In the genomic region with DNA sequence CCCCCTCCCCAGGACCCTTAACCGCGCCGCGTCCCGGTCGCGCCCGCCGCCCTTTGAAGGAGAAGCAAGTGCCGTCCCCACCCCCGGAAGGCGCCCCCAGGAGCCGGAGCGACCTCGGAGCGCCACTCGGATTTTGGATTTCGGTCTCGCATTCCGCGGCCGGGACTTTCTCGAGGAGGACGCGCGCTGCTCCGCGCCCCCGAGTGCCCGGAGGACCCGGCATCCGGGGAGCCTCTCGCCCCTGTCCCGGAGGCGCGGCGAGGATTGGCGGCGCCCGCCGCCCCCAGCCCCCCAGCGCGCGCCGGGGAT, we compare ENCODE assay signal across 8 cellular contexts. TPM values are rescaled to one million over a fixed set of nuclear protein-coding genes. Genes with fewer than 3 reads are reported as not detected.
DNase-seq lines count a peak whose midpoint lies in the region; ATAC-seq and TF ChIP-seq lines count a peak whose summit lies in the region.

No MANE protein-coding gene starts in this region.

- H3K4me3 Mint-ChIP-seq in Calu3 (ENCODE audit: low read depth, unreplicated experiment), result peak overlapping the region; percentile 70

- H3K9me3 ChIP-seq in Panc1 (ENCODE audit: control insufficient read depth, insufficient read depth, low read depth, low read length), result no peaks in the 10 kb centered on the region
- no peaks in the 10 kb centered on the region for H3K9me3 ChIP-seq in ovary

- H3K27me3 ChIP-seq in Panc1 (ENCODE audit: control insufficient read depth, insufficient read depth, low read length) (no peaks in the 10 kb centered on the region), ovary (no peaks in the 10 kb centered on the region)

- BruUV-seq in Calu3 (replicated peaks; lab: Mats Ljungman, UMichigan) (TSS peak; percentile 15), Panc1 (replicated peaks; lab: Mats Ljungman, UMichigan) (TSS peak; percentile 68)

- H3K27ac ChIP-seq in Panc1 (ENCODE audit: low read length) (peak overlapping the region; percentile 63; the same call in 1 of the 2 replicates), epithelial cell of prostate (peak overlapping the region; percentile 99), ovary (peak overlapping the region; percentile 87 to 89)

- 0 to 1% (median 0%) methylated on average over 16 to 45 of the region's 45 CpGs for WGBS in ovary, 3 donors

- H3K4me1 Mint-ChIP-seq in Calu3 (ENCODE audit: low read depth, unreplicated experiment), result no peaks in the 10 kb centered on the region

- in situ Hi-C loops in Panc1 (cut with HindIII; ENCODE audit: low pct_unique_long_range_greater_than_20kb, low sequenced_read_pairs) (no loop called here), G401 (cut with HindIII; ENCODE audit: low sequenced_read_pairs) (no loop called here)

- CTCF ChIA-PET in Calu3 (lab: Charles Lee) (no interaction called here), Panc1 (lab: Charles Lee) (no interaction called here)

- H3K36me3 ChIP-seq in Panc1 (ENCODE audit: control insufficient read depth, insufficient read depth, low read length), result peaks cover 5% of the 10 kb centered on the region
- no peaks in the 10 kb centered on the region for H3K36me3 ChIP-seq in ovary

- peak; percentile 90 for TF ChIP-seq POLR2A in ovary (IDR thresholded peaks at IDR 0.05)

- H3K27me3 Mint-ChIP-seq in Calu3 (ENCODE audit: unreplicated experiment), result no peaks in the 10 kb centered on the region

- TF ChIP-seq CTCF in Calu3 (IDR thresholded peaks at IDR 0.05; ENCODE audit: unreplicated experiment) (no peak), Panc1 (IDR thresholded peaks at IDR 0.05) (no peak), ovary (IDR thresholded peaks at IDR 0.05) (no peak)

- peaks cover 62% of the 10 kb centered on the region for H3K36me3 Mint-ChIP-seq in Calu3 (ENCODE audit: insufficient read depth, unreplicated experiment)

- H3K27ac Mint-ChIP-seq in Calu3 (ENCODE audit: unreplicated experiment), result no peak overlapping the region

- intact Hi-C loops in Calu3 (cut with micrococcal nuclease; ENCODE audit: unreplicated experiment), result no loop called here
- intact Hi-C loops in Panc1 (cut with micrococcal nuclease; ENCODE audit: unreplicated experiment), result no loop called here
- intact Hi-C loops in ovary (cut with DNase I), result loop anchor here in 1 of 4 donors (10.0 kb wide), 2 partner anchors 225 to 795 kb away; a partner anchor contains a TSS

- peak overlapping the region; percentile 51 to 59 for H3K4me3 ChIP-seq in Panc1 (ENCODE audit: low read depth in 2 of 2, low read length in 2 of 2)
- peak overlapping the region; percentile 65 for H3K4me3 ChIP-seq in ovary

- no peak for DNase-seq in Calu3
- no peak for DNase-seq in Panc1 (ENCODE audit: low read depth, low spot score)
- no peak for DNase-seq in epithelial cell of prostate (ENCODE audit: low read depth, low spot score)
- no peak for DNase-seq in ovary
- no peak for DNase-seq in G401 (ENCODE audit: low spot score)
- DNase-seq in NCI-H1930 (lab: John Stamatoyannopoulos, UW), result no peak
- no peak for DNase-seq in NCI-H446 treated with DMSO at 0.1 percent for 48 hours (lab: John Stamatoyannopoulos, UW)

- H3K9me3 Mint-ChIP-seq in Calu3 (ENCODE audit: low read depth, unreplicated experiment), result no peaks in the 10 kb centered on the region

- ATAC-seq in Panc1 (no peak), HG03108 (IDR thresholded peaks at IDR 0.05; ENCODE audit: unreplicated experiment) (no peak)

- TF ChIP-seq EP300 in ovary (IDR thresholded peaks at IDR 0.05), result no peak

- H3K4me1 ChIP-seq in Panc1 (ENCODE audit: control insufficient read depth, insufficient read depth, low read length) (peaks cover 27% of the 10 kb centered on the region), ovary (ENCODE audit: insufficient read depth) (peaks cover 29% of the 10 kb centered on the region)

- POLR2A ChIA-PET in Panc1 (lab: Charles Lee), result no interaction called here

RNA-seq across cellular contexts. Expression of a gene that starts 1.6 kb away (rescaled TPM):
- total RNA-seq in Calu3 (2022) (61.8 and 72.4 TPM in 2 replicates), Panc1 (2021; ENCODE audit: unreplicated experiment) (118 TPM), ovary (100 to 1,000 TPM in 5 of 7 donors, 10 to 100 TPM in 2; 44.9 to 261 (median 107) TPM)
- 76.9 TPM for polyA plus RNA-seq in Panc1 (2012; ENCODE audit: insufficient read length)
- 10 to 100 TPM; 10.1 to 26.7 TPM for polyA plus RNA-seq in ovary
- 14.0 and 17.5 TPM in 2 replicates for total RNA-seq in G401 (2014; rRNA removed; shearing (Covaris generic))

RNA-seq across cellular contexts. Expression of a gene that starts 8.4 kb away (rescaled TPM):
- 86.6 and 91.8 TPM in 2 replicates for total RNA-seq in Calu3 (2022)
- total RNA-seq in Panc1 (2021; ENCODE audit: unreplicated experiment), result 218 TPM
- polyA plus RNA-seq in Panc1 (2012; ENCODE audit: insufficient read length), result 365 TPM
- total RNA-seq in ovary, result 100 to 1,000 TPM in 6 of 7 donors, 10 to 100 TPM in 1; 71.9 to 218 (median 148) TPM
- polyA plus RNA-seq in ovary, result 100 to 1,000 TPM in 1 of 2 donors, 1 to 10 TPM in 1; 1.3 to 110 TPM
- total RNA-seq in G401 (2014; rRNA removed; shearing (Covaris generic)), result 61.3 and 98.5 TPM in 2 replicates

RNA-seq across cellular contexts. Expression of a gene that starts 12.1 kb away (rescaled TPM):
- 4.2 and 5.7 TPM in 2 replicates for total RNA-seq in Calu3 (2022)
- total RNA-seq in Panc1 (2021; ENCODE audit: unreplicated experiment), result 14.5 TPM
- polyA plus RNA-seq in Panc1 (2012; ENCODE audit: insufficient read length), result 16.4 TPM
- total RNA-seq in ovary, result 10 to 100 TPM in 2 of 7 donors, 1 to 10 TPM in 2, under 1 TPM in 3; 0.61 to 21.1 (median 2.4) TPM
- under 1 TPM in 1 of 2 donors, not detected in 1; 0.45 TPM for polyA plus RNA-seq in ovary
- 3.6 and 5.6 TPM in 2 replicates for total RNA-seq in G401 (2014; rRNA removed; shearing (Covaris generic))

RNA-seq across cellular contexts. Expression of a gene that starts 19.2 kb away (rescaled TPM):
- total RNA-seq in Calu3 (2022), result 102 and 112 TPM in 2 replicates
- 66.6 TPM for total RNA-seq in Panc1 (2021; ENCODE audit: unreplicated experiment)
- 101 TPM for polyA plus RNA-seq in Panc1 (2012; ENCODE audit: insufficient read length)
- 100 to 1,000 TPM; 602 to 917 (median 855) TPM for total RNA-seq in ovary
- 1,000 to 10,000 TPM in 1 of 2 donors, 100 to 1,000 TPM in 1; 610 to 1,254 TPM for polyA plus RNA-seq in ovary
- total RNA-seq in G401 (2014; rRNA removed; shearing (Covaris generic)), result 196 and 215 TPM in 2 replicates

RNA-seq across cellular contexts. Expression of a gene that starts 25.4 kb away (rescaled TPM):
- total RNA-seq in Calu3 (2022) (32.9 and 34.4 TPM in 2 replicates), Panc1 (2021; ENCODE audit: unreplicated experiment) (133 TPM), ovary (10 to 100 TPM; 21.7 to 72.5 (median 26.7) TPM)
- polyA plus RNA-seq in Panc1 (2012; ENCODE audit: insufficient read length), result 204 TPM
- 10 to 100 TPM in 1 of 2 donors, under 1 TPM in 1; 0.30 to 35.2 TPM for polyA plus RNA-seq in ovary
- total RNA-seq in G401 (2014; rRNA removed; shearing (Covaris generic)), result 37.9 and 45.0 TPM in 2 replicates
